Comparison of ENCODE assay signal across 8 cellular contexts in genomic region chr12:132490481-132491348, GRCh38. TPM values are rescaled to one million over a fixed set of nuclear protein-coding genes. Genes with fewer than 3 reads are reported as not detected.
DNase-seq lines count a peak whose midpoint lies in the region; ATAC-seq and TF ChIP-seq lines count a peak whose summit lies in the region.

No MANE protein-coding gene starts in this region.

- no peaks in the 10 kb centered on the region for H3K27me3 ChIP-seq in WERI-Rb-1 (ENCODE audit: insufficient read depth, low read depth, severe bottlenecking)
- no peaks in the 10 kb centered on the region for H3K27me3 ChIP-seq in left ventricle myocardium inferior (ENCODE audit: low read depth)
- H3K27me3 ChIP-seq in skeletal muscle satellite cell (ENCODE audit: control insufficient read depth, insufficient read depth, low read length) = peaks cover 9% of the 10 kb centered on the region

- ATAC-seq in HG02571 (IDR thresholded peaks at IDR 0.05; ENCODE audit: unreplicated experiment) (peak; percentile 6), GM21825 (IDR thresholded peaks at IDR 0.05; ENCODE audit: unreplicated experiment) (no peak)

- peak overlapping the region; percentile 96 for H3K4me2 ChIP-seq in skeletal muscle satellite cell (ENCODE audit: low read length)

- H3K9ac ChIP-seq in skeletal muscle satellite cell (ENCODE audit: low read depth, low read length) = peak overlapping the region; percentile 79

- peaks cover 68% of the 10 kb centered on the region for H3K4me1 ChIP-seq in left ventricle myocardium inferior
- peaks cover 24% of the 10 kb centered on the region for H3K4me1 ChIP-seq in skeletal muscle satellite cell (ENCODE audit: control insufficient read depth, insufficient read depth, low read length)

- H3K27ac ChIP-seq in WERI-Rb-1 (peak overlapping the region; percentile 42; the same call in 1 of the 2 replicates), left ventricle myocardium inferior (replicated peaks) (peak overlapping the region; percentile 79)

- H3K36me3 ChIP-seq in WERI-Rb-1 (peaks cover 29% of the 10 kb centered on the region), left ventricle myocardium inferior (no peaks in the 10 kb centered on the region), skeletal muscle satellite cell (ENCODE audit: insufficient read depth, low read length) (no peaks in the 10 kb centered on the region)

- DNase-seq in D341Med (ENCODE audit: low spot score) = peak; percentile 58
- no peak for DNase-seq in WERI-Rb-1
- DNase-seq in left ventricle myocardium inferior = no peak
- DNase-seq in Ammon's horn (ENCODE audit: low spot score) = no peak
- DNase-seq in NCI-H1048 (lab: John Stamatoyannopoulos, UW) = no peak

- H3K9me3 ChIP-seq in WERI-Rb-1 (ENCODE audit: severe bottlenecking) (no peaks in the 10 kb centered on the region), left ventricle myocardium inferior (replicated peaks) (no peaks in the 10 kb centered on the region), skeletal muscle satellite cell (replicated peaks; ENCODE audit: low read length) (no peaks in the 10 kb centered on the region)

- H3K4me3 ChIP-seq in WERI-Rb-1 (ENCODE audit: low read depth, low read length) (peak overlapping the region; percentile 61), left ventricle myocardium inferior (peak overlapping the region; percentile 88), skeletal muscle satellite cell (ENCODE audit: low read length) (peak overlapping the region; percentile 68)

- intact Hi-C loops in left ventricle myocardium inferior (cut with micrococcal nuclease) = no loop called here

- TF ChIP-seq CTCF in WERI-Rb-1 (IDR thresholded peaks at IDR 0.05; ENCODE audit: low read depth, low read length) (no peak), left ventricle myocardium inferior (IDR thresholded peaks at IDR 0.05; ENCODE audit: borderline replicate concordance) (no peak)

RNA-seq across cellular contexts. Expression of gene FBRSL1, which starts 0.8 kb away (rescaled TPM):
- total RNA-seq in left ventricle myocardium inferior = 66.0 TPM
- 5.2 and 8.6 TPM in 2 replicates for total RNA-seq in skeletal muscle satellite cell (2012; rRNA removed)
